Comparison of ENCODE assay signal across 1 cellular context in the genomic region with DNA sequence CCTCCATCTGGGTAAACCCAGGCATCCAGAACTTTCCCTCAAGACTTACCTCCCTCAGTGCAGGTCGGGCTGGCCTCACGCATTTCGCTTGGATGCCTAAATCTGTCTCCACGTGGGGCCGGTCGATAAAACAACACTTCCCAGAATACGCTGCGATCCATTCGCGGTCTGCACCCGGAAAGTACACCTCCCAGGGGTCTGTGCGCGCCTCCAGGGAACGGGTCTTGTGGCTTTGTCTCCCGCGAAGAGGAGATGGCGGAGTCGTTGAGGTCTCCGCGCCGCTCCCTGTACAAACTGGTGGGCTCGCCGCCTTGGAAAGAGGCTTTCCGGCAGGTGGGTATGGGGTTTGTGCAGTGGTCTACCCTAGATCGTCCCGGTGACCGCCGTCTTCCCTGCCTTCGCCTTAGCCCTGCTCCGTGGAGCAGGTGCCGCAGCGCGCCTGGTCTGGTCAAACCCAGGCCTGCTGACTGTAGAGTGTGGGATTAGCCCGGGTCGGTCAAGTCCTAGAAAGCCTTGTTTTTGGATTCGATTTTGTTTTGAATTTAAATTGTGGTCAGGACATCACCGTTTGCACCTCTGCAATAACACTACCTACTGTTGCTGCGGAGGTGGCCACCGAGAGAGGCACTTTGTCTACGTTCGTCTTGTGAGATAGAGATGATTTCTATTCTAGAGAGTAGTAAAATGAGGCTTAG.
A peak's percentile ranks its signal among the peaks of the same experiment; 100 is the strongest.
TF ChIP-seq lines count a peak whose summit lies in the region.

Gene RPAIN, plus strand, starts transcription at position 224 of the 695 bp plus-strand sequence. Its CDS starts 29 bp downstream, at position 253.

TF ChIP-seq in K562, 482 proteins besides CTCF, POLR2A, EP300 and RAD21 (continued from another document and continues in another):
- TF ChIP-seq JUN (IDR thresholded peaks at IDR 0.05; ENCODE audit: borderline replicate concordance, low read depth, low read length): no peak
- no peak for TF ChIP-seq JUN (CRISPR knock-in tag; IDR thresholded peaks at IDR 0.05; ENCODE audit: borderline replicate concordance)
- no peak for TF ChIP-seq NUFIP1 (IDR thresholded peaks at IDR 0.05; ENCODE audit: partially characterized antibody)
- no peak for TF ChIP-seq GTF2F1 (IDR thresholded peaks at IDR 0.05; ENCODE audit: low read depth, low read length)
- TF ChIP-seq HIVEP1 (CRISPR knock-in tag; IDR thresholded peaks at IDR 0.05): no peak
- TF ChIP-seq, protein P1, sequence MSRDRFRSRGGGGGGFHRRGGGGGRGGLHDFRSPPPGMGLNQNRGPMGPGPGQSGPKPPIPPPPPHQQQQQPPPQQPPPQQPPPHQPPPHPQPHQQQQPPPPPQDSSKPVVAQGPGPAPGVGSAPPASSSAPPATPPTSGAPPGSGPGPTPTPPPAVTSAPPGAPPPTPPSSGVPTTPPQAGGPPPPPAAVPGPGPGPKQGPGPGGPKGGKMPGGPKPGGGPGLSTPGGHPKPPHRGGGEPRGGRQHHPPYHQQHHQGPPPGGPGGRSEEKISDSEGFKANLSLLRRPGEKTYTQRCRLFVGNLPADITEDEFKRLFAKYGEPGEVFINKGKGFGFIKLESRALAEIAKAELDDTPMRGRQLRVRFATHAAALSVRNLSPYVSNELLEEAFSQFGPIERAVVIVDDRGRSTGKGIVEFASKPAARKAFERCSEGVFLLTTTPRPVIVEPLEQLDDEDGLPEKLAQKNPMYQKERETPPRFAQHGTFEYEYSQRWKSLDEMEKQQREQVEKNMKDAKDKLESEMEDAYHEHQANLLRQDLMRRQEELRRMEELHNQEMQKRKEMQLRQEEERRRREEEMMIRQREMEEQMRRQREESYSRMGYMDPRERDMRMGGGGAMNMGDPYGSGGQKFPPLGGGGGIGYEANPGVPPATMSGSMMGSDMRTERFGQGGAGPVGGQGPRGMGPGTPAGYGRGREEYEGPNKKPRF (IDR thresholded peaks at IDR 0.05; ENCODE audit: low read depth, low read length): no peak
- TF ChIP-seq, protein P2, sequence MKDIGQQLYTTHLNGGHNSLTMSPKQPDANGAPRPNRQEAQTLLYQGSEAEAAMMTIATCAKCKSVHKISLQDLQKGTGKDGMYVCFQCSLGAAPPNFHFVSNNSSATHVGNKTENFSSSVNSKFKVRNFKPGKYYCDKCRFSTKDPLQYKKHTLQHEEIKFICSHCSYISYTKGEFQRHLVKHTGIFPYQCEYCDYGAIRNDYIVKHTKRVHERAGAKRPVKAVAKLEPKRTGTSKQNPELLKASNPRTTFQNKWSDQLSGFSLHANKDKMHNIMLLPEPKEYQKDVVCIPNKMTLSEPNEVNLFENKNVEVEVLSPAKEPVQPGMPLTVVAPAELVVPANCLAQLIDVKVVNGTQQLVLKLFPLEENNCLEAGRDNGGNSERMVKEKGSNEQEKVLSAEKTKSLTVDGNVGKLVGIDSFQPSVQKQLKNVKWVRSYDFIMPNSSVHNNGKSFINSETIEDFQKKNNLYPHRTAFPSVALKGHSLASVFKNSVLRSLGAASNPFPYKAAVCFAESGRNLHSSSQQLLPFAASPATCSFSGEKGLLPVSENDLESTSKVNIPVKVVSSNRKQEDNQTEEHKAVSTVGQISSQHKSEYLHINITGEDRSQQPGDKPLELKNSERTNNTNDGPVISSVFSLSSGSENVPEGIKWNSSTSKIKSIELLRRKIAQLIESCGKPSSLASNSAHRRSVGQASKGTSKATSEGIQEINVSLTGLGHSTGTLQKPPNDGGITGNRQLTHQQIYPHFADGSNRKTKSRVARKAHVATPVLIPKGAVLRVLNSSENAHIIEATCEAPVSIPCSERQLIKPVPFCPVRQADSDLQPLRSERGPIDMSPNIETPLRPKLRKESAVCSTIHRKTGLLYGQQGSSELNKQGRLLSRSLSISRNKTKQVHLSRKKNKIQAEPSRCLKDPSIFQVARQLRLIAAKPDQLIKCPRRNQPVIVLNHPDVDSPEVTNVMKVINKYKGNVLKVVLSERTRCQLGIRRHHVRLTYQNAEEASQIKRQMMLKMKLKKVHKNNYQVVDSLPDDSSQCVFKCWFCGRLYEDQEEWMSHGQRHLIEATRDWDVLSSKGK (CRISPR knock-in tag; IDR thresholded peaks at IDR 0.05): no peak
- no peak; the same call in 1 of the 2 replicates for TF ChIP-seq RAD51 (IDR thresholded peaks at IDR 0.05; ENCODE audit: borderline replicate concordance, low read depth)
- TF ChIP-seq PRDM10 (IDR thresholded peaks at IDR 0.05; ENCODE audit: partially characterized antibody): peak; percentile 44
- TF ChIP-seq CHD4 (IDR thresholded peaks at IDR 0.05; ENCODE audit: insufficient read depth, insufficient replicate concordance, low read depth, low read length, poor library complexity, severe bottlenecking): no peak
- TF ChIP-seq CBFA2T3 (IDR thresholded peaks at IDR 0.05): no peak
- TF ChIP-seq, protein P3, sequence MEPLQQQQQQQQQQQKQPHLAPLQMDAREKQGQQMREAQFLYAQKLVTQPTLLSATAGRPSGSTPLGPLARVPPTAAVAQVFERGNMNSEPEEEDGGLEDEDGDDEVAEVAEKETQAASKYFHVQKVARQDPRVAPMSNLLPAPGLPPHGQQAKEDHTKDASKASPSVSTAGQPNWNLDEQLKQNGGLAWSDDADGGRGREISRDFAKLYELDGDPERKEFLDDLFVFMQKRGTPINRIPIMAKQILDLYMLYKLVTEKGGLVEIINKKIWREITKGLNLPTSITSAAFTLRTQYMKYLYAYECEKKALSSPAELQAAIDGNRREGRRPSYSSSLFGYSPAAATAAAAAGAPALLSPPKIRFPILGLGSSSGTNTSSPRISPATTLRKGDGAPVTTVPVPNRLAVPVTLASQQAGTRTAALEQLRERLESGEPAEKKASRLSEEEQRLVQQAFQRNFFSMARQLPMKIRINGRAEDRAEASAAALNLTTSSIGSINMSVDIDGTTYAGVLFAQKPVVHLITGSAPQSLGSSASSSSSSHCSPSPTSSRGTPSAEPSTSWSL (CRISPR knock-in tag; IDR thresholded peaks at IDR 0.05; ENCODE audit: borderline replicate concordance): no peak
- TF ChIP-seq, protein P4, sequence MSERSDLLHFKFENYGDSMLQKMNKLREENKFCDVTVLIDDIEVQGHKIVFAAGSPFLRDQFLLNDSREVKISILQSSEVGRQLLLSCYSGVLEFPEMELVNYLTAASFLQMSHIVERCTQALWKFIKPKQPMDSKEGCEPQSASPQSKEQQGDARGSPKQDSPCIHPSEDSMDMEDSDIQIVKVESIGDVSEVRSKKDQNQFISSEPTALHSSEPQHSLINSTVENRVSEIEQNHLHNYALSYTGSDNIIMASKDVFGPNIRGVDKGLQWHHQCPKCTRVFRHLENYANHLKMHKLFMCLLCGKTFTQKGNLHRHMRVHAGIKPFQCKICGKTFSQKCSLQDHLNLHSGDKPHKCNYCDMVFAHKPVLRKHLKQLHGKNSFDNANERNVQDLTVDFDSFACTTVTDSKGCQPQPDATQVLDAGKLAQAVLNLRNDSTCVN (CRISPR knock-in tag; IDR thresholded peaks at IDR 0.05): no peak
- TF ChIP-seq MCM7 (IDR thresholded peaks at IDR 0.05): no peak
- TF ChIP-seq ILK (tag; IDR thresholded peaks at IDR 0.05; ENCODE audit: borderline replicate concordance, low read depth): no peak
- TF ChIP-seq ZNF121 (CRISPR knock-in tag; conservative IDR thresholded peaks at IDR 0.05): no peak
- no peak for TF ChIP-seq ZBTB40 (IDR thresholded peaks at IDR 0.05)
- no peak for TF ChIP-seq ZBTB40 (CRISPR knock-in tag; IDR thresholded peaks at IDR 0.05)
- no peak for TF ChIP-seq KDM1A (IDR thresholded peaks at IDR 0.05)
- no peak for TF ChIP-seq ZNF347 (CRISPR knock-in tag; IDR thresholded peaks at IDR 0.05; ENCODE audit: low read depth)
- no peak for TF ChIP-seq PKNOX1 (IDR thresholded peaks at IDR 0.05)
- no peak for TF ChIP-seq HDGF (IDR thresholded peaks at IDR 0.05)
- no peak for TF ChIP-seq ETS2 (tag; IDR thresholded peaks at IDR 0.05; ENCODE audit: borderline replicate concordance, poor library complexity, severe bottlenecking)
